3 cellular contexts compared by ENCODE assay signal in the genomic region with DNA sequence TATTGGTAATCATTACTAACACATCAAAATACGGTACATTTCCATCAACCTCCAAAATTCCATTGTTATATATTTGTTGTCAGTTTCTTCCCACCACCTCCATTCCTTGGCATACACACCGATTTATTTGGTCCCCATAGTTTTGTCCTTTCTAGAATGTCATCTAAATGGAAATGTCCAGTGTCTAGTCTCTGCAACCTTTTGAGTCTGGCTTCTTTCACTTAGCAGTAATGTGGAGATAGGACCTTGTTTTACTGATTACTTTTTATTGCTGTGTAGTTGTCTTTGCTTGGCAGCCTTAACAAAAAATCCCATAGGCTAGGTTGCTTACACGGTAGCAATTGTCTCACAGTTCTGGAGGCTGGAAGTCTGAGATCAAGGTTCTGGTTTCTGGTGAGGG.
TF ChIP-seq lines count a peak whose summit lies in the region.

No MANE protein-coding gene starts in this region.

TF ChIP-seq in HepG2, 621 proteins besides CTCF, POLR2A, EP300 and RAD21:
- TF ChIP-seq ZNF7 (CRISPR knock-in tag; IDR thresholded peaks at IDR 0.05) (peak; percentile 81), HCFC1 (IDR thresholded peaks at IDR 0.05; ENCODE audit: low read depth, low read length) (no peak)

TF ChIP-seq in endothelial cell of umbilical vein, 7 proteins besides CTCF, POLR2A, EP300 and RAD21:
- TF ChIP-seq JUN (IDR thresholded peaks at IDR 0.05; ENCODE audit: borderline replicate concordance, insufficient read depth, insufficient read length, low read depth) = no peak
- TF ChIP-seq GATA2 (IDR thresholded peaks at IDR 0.05; ENCODE audit: insufficient read depth, insufficient read length, low read depth, low read length) = no peak
- no peak for TF ChIP-seq EZH2 (IDR thresholded peaks at IDR 0.05; ENCODE audit: borderline replicate concordance, low read depth, low read length, severe bottlenecking)
- no peak for TF ChIP-seq MYC (IDR thresholded peaks at IDR 0.05; ENCODE audit: low read depth, low read length)
- TF ChIP-seq POLR2AphosphoS5 (IDR thresholded peaks at IDR 0.05; ENCODE audit: insufficient read depth, low read depth, low read length) = no peak

TF ChIP-seq in SK-N-SH, 30 proteins besides CTCF, POLR2A, EP300 and RAD21:
- TF ChIP-seq MXI1 (IDR thresholded peaks at IDR 0.05; ENCODE audit: low read depth, low read length) (no peak), RXRA (IDR thresholded peaks at IDR 0.05; ENCODE audit: borderline replicate concordance, low read depth) (no peak), YY1 (IDR thresholded peaks at IDR 0.05; ENCODE audit: low read depth) (no peak), FOSL2 (IDR thresholded peaks at IDR 0.05; ENCODE audit: borderline replicate concordance, low read depth) (no peak), RCOR1 (IDR thresholded peaks at IDR 0.05; ENCODE audit: low read length) (no peak)
- TF ChIP-seq, protein P1, sequence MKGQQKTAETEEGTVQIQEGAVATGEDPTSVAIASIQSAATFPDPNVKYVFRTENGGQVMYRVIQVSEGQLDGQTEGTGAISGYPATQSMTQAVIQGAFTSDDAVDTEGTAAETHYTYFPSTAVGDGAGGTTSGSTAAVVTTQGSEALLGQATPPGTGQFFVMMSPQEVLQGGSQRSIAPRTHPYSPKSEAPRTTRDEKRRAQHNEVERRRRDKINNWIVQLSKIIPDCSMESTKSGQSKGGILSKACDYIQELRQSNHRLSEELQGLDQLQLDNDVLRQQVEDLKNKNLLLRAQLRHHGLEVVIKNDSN (IDR thresholded peaks at IDR 0.05; ENCODE audit: borderline replicate concordance, low read depth) = no peak
